In genomic region chr1:23424171-23424959, GRCh38 we compare ENCODE assay signal across 1 cellular context.
A peak's percentile ranks its signal among the peaks of the same experiment; 100 is the strongest.
TF ChIP-seq lines count a peak whose summit lies in the region.

TSS of gene TCEA3 (minus strand) at chr1:23424748. CDS start at chr1:23424633, 115 bp downstream.

TF ChIP-seq in HepG2, 621 proteins besides CTCF, POLR2A, EP300 and RAD21 (continued from another document and continues in another):
- TF ChIP-seq ZNF318 (CRISPR knock-in tag; IDR thresholded peaks at IDR 0.05) (no peak), ZNF280B (CRISPR knock-in tag; IDR thresholded peaks at IDR 0.05; ENCODE audit: borderline replicate concordance) (peak; percentile 40; the same call in 1 of the 2 replicates), ZNF142 (CRISPR knock-in tag; IDR thresholded peaks at IDR 0.05) (no peak), ZNF235 (CRISPR knock-in tag; IDR thresholded peaks at IDR 0.05; ENCODE audit: borderline replicate concordance) (no peak; the same call in 1 of the 2 replicates), HNF4G (IDR thresholded peaks at IDR 0.05; ENCODE audit: borderline replicate concordance, low read depth, low read length) (no peak), HNF4G (CRISPR knock-in tag; IDR thresholded peaks at IDR 0.05; ENCODE audit: borderline replicate concordance, low read depth) (no peak), NFE2L1 (CRISPR knock-in tag; IDR thresholded peaks at IDR 0.05; ENCODE audit: borderline replicate concordance) (no peak), ZNF3 (CRISPR knock-in tag; IDR thresholded peaks at IDR 0.05) (no peak), CREBL2 (CRISPR knock-in tag; IDR thresholded peaks at IDR 0.05; ENCODE audit: borderline replicate concordance) (no peak), ZNF841 (CRISPR knock-in tag; IDR thresholded peaks at IDR 0.05; ENCODE audit: borderline replicate concordance) (no peak), KDM5B (CRISPR knock-in tag; IDR thresholded peaks at IDR 0.05; ENCODE audit: borderline replicate concordance) (peak; percentile 64; the same call in 1 of the 2 replicates), POLR2AphosphoS5 (IDR thresholded peaks at IDR 0.05; ENCODE audit: low read depth, low read length) (peak; percentile 46; the same call in 1 of the 2 replicates), ZNF136 (CRISPR knock-in tag; IDR thresholded peaks at IDR 0.05; ENCODE audit: low read depth) (no peak), CREM (IDR thresholded peaks at IDR 0.05) (no peak), CREM (CRISPR knock-in tag; IDR thresholded peaks at IDR 0.05) (no peak), MXD4 (CRISPR knock-in tag; IDR thresholded peaks at IDR 0.05) (no peak), ZNF451 (CRISPR knock-in tag; IDR thresholded peaks at IDR 0.05) (no peak), GLMP (CRISPR knock-in tag; IDR thresholded peaks at IDR 0.05; ENCODE audit: borderline replicate concordance) (no peak), EEA1 (CRISPR knock-in tag; IDR thresholded peaks at IDR 0.05; ENCODE audit: borderline replicate concordance) (no peak), MXD3 (CRISPR knock-in tag; IDR thresholded peaks at IDR 0.05) (no peak; the same call in 1 of the 2 replicates), MAFF (IDR thresholded peaks at IDR 0.05; ENCODE audit: low read depth, low read length) (no peak), JDP2 (CRISPR knock-in tag; IDR thresholded peaks at IDR 0.05; ENCODE audit: borderline replicate concordance) (no peak), PRDM4 (CRISPR knock-in tag; IDR thresholded peaks at IDR 0.05; ENCODE audit: borderline replicate concordance) (no peak), ZNF275 (CRISPR knock-in tag; IDR thresholded peaks at IDR 0.05; ENCODE audit: borderline replicate concordance) (no peak), BHLHE40 (IDR thresholded peaks at IDR 0.05; ENCODE audit: low read length) (no peak), HMG20B (CRISPR knock-in tag; conservative IDR thresholded peaks at IDR 0.05) (no peak; the same call in 1 of the 2 replicates), HDAC2 (CRISPR knock-in tag; IDR thresholded peaks at IDR 0.05) (no peak), KLF12 (CRISPR knock-in tag; IDR thresholded peaks at IDR 0.05; ENCODE audit: borderline replicate concordance) (no peak), ZC3H13 (CRISPR knock-in tag; IDR thresholded peaks at IDR 0.05) (peak; percentile 77; the same call in 1 of the 2 replicates), FIP1L1 (IDR thresholded peaks at IDR 0.05; ENCODE audit: borderline replicate concordance, insufficient read depth, low read depth, low read length) (no peak), ZNF512B (CRISPR knock-in tag; IDR thresholded peaks at IDR 0.05; ENCODE audit: borderline replicate concordance) (no peak), ZNF44 (CRISPR knock-in tag; IDR thresholded peaks at IDR 0.05) (no peak)
